ENCODE assay signal across 8 cellular contexts in the genomic region with DNA sequence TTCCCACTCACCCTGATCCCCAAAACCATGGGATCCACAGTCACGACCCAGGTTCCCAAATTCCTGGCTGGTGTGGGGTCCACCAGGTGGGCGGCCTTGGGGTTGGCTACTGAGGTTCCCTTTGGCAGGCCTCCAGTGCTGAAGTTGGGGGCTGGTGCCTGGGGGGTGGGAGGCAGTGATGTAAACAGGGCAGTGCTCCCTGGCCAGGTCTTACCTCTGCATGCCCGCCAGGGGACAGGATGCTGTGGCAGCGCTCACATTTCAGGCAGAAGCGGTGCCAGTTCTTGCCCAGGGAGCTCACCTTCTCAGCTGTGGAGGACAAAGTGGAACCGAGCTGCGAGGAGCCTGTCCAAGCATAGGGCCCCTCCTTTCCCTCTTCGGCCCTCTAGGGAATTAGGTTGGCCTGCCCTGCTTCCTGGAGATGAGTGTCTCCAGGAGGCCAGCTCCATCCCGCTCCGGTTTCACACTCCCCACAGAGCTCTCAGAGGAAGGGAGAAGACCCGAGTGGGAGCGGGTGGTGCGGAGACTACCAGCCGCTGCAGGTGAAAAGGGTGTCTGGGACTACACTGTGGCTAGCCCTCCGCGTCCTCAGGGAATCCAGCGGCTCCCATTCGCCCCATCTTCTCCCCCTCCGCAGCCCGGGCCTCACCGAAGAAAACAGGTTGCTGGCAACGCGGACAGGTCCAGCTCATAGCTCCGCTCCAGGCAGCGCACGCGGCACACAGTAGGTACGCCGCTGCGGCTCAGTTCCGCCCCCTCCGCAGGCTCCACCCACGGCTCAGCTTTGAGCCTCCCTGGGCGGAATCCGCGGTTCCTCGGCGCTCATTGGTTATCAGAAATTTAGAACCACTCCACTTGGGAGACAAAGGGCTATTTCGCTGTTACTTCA. TPM values are rescaled to one million over a fixed set of nuclear protein-coding genes. Genes with fewer than 3 reads are reported as not detected.
DNase-seq lines count a peak whose midpoint lies in the region; ATAC-seq and TF ChIP-seq lines count a peak whose summit lies in the region.

A gene with protein sequence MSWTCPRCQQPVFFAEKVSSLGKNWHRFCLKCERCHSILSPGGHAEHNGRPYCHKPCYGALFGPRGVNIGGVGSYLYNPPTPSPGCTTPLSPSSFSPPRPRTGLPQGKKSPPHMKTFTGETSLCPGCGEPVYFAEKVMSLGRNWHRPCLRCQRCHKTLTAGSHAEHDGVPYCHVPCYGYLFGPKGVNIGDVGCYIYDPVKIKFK (minus strand): TSS at position 726 of the 889 bp plus-strand sequence. CDS start 34 bp downstream, at position 692.

- ATAC-seq in GM19463 (IDR thresholded peaks at IDR 0.05; ENCODE audit: unreplicated experiment) (peak; percentile 73), aorta (ENCODE audit: low FRiP score) (peak; percentile 52)

- H3K36me3 ChIP-seq in BJ (ENCODE audit: control insufficient read depth, insufficient read depth, low read length) (no peaks in the 10 kb centered on the region), osteoblast (ENCODE audit: insufficient read depth, low read length) (no peaks in the 10 kb centered on the region), aorta (ENCODE audit: control insufficient read depth in 1 of 2, insufficient read depth in 2 of 2, low read length in 1 of 2) (no peaks in the 10 kb centered on the region)

- peak within 1 kb of the TSS; percentile 53 for H2AFZ ChIP-seq in osteoblast (ENCODE audit: low read length)

- no peak for TF ChIP-seq CTCF in BJ (IDR thresholded peaks at IDR 0.05; ENCODE audit: insufficient read depth, low read depth, low read length)
- peak; percentile 27 for TF ChIP-seq CTCF in osteoblast (IDR thresholded peaks at IDR 0.05; ENCODE audit: extremely low read depth, low read depth, low read length)

- CTCF ChIA-PET in BJ (lab: Yijun Ruan, JAX) = interaction anchor here (1.5 to 2.0 kb wide), 3 partner anchors 9 to 406 kb away, joined by 3 to 7 read pairs (median 3); no protein-coding TSS in a partner anchor

- H3K79me2 ChIP-seq in osteoblast (ENCODE audit: insufficient read depth, low read length) = no peaks in the 10 kb centered on the region

- DNase-seq in BJ (ENCODE audit: low read depth) (no peak), NCI-H2107 (lab: John Stamatoyannopoulos, UW) (peak; percentile 48), fibroblast of the conjunctiva (ENCODE audit: low read depth) (peak; percentile 10), osteoblast (ENCODE audit: insufficient read length, low spot score, missing footprints) (peak; percentile 91), aorta (peak in 1 of 2 donors; percentile 82), mucosa of gallbladder (ENCODE audit: low spot score) (no peak)
- DNase-seq in activated T-cell treated with anti-CD3 and anti-CD28 coated beads, Interleukin-2, amount 50 U/mL, for 1 hour = peak; percentile 61

- peak within 1 kb of the TSS; percentile 84 for H3K4me2 ChIP-seq in osteoblast (ENCODE audit: insufficient read depth, low read length)

- peak within 1 kb of the TSS; percentile 25 for H3K4me3 ChIP-seq in BJ (ENCODE audit: low read depth, low read length)
- peak within 1 kb of the TSS; percentile 67 for H3K4me3 ChIP-seq in osteoblast (ENCODE audit: insufficient read depth, low read length)
- H3K4me3 ChIP-seq in aorta (ENCODE audit: low read length in 2 of 2) = no peak within 1 kb of the TSS

- H3K9me3 ChIP-seq in osteoblast (ENCODE audit: low read depth, low read length) = no peaks in the 10 kb centered on the region
- H3K9me3 ChIP-seq in aorta (ENCODE audit: control insufficient read depth, low read length) = no peaks in the 10 kb centered on the region

- H3K27me3 ChIP-seq in BJ (ENCODE audit: control insufficient read depth, insufficient read depth, low read length) (peaks cover 7% of the 10 kb centered on the region), osteoblast (ENCODE audit: insufficient read depth, low read length) (peaks cover 3% of the 10 kb centered on the region), aorta (ENCODE audit: control insufficient read depth in 1 of 2, insufficient read depth in 2 of 2, low read length in 1 of 2) (peaks cover 0 to 2% of the 10 kb centered on the region in 2 donors)

- H3K4me1 ChIP-seq in osteoblast (ENCODE audit: insufficient read depth, low read length) (peaks cover 10% of the 10 kb centered on the region), aorta (ENCODE audit: control insufficient read depth in 1 of 2, insufficient read depth in 2 of 2, low read length in 2 of 2) (no peaks in the 10 kb centered on the region)

- 8% methylated on average over 39 of the region's 39 CpGs for WGBS in aorta, 2 donors

- intact Hi-C loops in aorta (cut with DNase I) = no loop called here

- H3K27ac ChIP-seq in osteoblast (ENCODE audit: low read depth, low read length) = no peak within 1 kb of the TSS
- no peak within 1 kb of the TSS for H3K27ac ChIP-seq in aorta (ENCODE audit: low read depth in 1 of 2, low read length in 2 of 2)

- POLR2A ChIA-PET in BJ (lab: Charles Lee) = no interaction called here

- no peaks in the 10 kb centered on the region for H4K20me1 ChIP-seq in osteoblast (ENCODE audit: insufficient read depth, low read length)

RNA-seq across cellular contexts. Expression of the gene that starts here (rescaled TPM):
- polyA plus RNA-seq in BJ (2011; rRNA removed) = not detected in 2 replicates
- polyA minus RNA-seq in BJ (2011; rRNA and poly(A)+ RNA removed) = not detected in 2 replicates
- total RNA-seq in osteoblast = 0.59 TPM in 1 of 2 replicates, not detected in the other
- 1 to 10 TPM in 1 of 2 donors, under 1 TPM in 1; 0.65 to 2.2 TPM for total RNA-seq in aorta
- polyA plus RNA-seq in aorta = 1 to 10 TPM in 1 of 2 donors, not detected in 1; 1.8 TPM
- 7.3 TPM for total RNA-seq in mucosa of gallbladder

Comparison
In these comparisons a context has a peak if more than half of its experiments do, and no peak if none do; other contexts are left out.
1. Peak in DNase-seq, H3K4me3 ChIP-seq and H3K4me2 ChIP-seq in osteoblast; RNA of the gene not detected or under 1 TPM.
2. DNase-seq: peak in NCI-H2107 (single experiment), activated T-cell treated with anti-CD3 and anti-CD28 coated beads, Interleukin-2, amount 50 U/mL, for 1 hour (single experiment) and fibroblast of the conjunctiva (single experiment); none in BJ (single experiment) and mucosa of gallbladder (single experiment).